ENCODE assay signal across 24 cellular contexts in the genomic region with DNA sequence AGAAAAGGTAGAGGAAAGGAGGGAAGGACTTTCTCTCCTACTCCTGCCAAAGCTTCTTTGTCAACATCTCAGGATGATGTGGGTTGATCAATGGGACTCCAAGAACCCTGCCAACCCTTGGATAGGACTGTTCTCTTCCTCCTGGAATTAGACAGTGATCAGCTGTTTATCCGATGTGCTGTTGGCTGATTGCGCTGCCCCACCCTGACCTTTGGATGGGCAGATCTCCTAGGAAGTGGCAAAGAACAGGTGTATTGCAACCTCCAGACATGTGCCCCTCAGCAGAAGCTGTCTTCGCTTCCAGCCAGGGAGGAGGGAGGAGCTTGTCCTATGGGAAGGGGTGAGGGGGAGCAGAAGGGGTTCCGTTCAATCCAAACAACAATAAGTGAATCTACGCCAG. TPM values are rescaled to one million over a fixed set of nuclear protein-coding genes. Genes with fewer than 3 reads are reported as not detected.
"Had no signal": no experiment of that assay in that cellular context is flagged by ENCODE, and none has a peak within 500 bp of the region (broad histone marks: within the 10 kb centered on the region; RNA-seq: fewer than 3 reads in every experiment).

No MANE protein-coding gene starts in this region.

- DNase-seq: effector memory CD8-positive, alpha-beta T cell; gastrocnemius medialis; glutamatergic neuron; islet precursor cell; left ventricle myocardium superior; mesenchymal stem cell; naive thymus-derived CD8-positive, alpha-beta T cell; psoas muscle; retina; right lobe of liver; stimulated activated naive CD4-positive, alpha-beta T cell; upper lobe of right lung had no signal

- H3K4me3 Mint-ChIP-seq: effector memory CD8-positive, alpha-beta T cell; naive thymus-derived CD8-positive, alpha-beta T cell had no signal

- H3K9me3 ChIP-seq: esophagus muscularis mucosa, gastrocnemius medialis, neutrophil, psoas muscle, right lobe of liver, suprapubic skin, tibial artery, upper lobe of right lung had no signal

- H3K36me3 ChIP-seq: esophagus muscularis mucosa, gastrocnemius medialis, neutrophil, right lobe of liver, suprapubic skin, tibial artery, upper lobe of right lung had no signal

- H3K27ac ChIP-seq: epithelial cell of prostate, esophagus muscularis mucosa, gastrocnemius medialis, neutrophil, psoas muscle, right lobe of liver, suprapubic skin, tibial artery, upper lobe of right lung had no signal

- H3K4me1 Mint-ChIP-seq: naive thymus-derived CD8-positive, alpha-beta T cell had no signal

- H3K9me3 Mint-ChIP-seq: effector memory CD8-positive, alpha-beta T cell had no signal

- H3K27ac Mint-ChIP-seq: effector memory CD8-positive, alpha-beta T cell; naive thymus-derived CD8-positive, alpha-beta T cell had no signal

- ATAC-seq: effector memory CD8-positive, alpha-beta T cell; gastrocnemius medialis; left ventricle myocardium superior; naive thymus-derived CD8-positive, alpha-beta T cell; psoas muscle; right lobe of liver; upper lobe of right lung had no signal

- H3K4me1 ChIP-seq: esophagus muscularis mucosa, gastrocnemius medialis, psoas muscle, right lobe of liver, suprapubic skin, tibial artery, upper lobe of right lung had no signal

- H3K27me3 ChIP-seq: esophagus muscularis mucosa, gastrocnemius medialis, neutrophil, right lobe of liver, suprapubic skin, tibial artery, upper lobe of right lung had no signal

- H3K4me3 ChIP-seq: esophagus muscularis mucosa, gastrocnemius medialis, lung, psoas muscle, right lobe of liver, suprapubic skin, tibial artery, upper lobe of right lung had no signal

RNA-seq across cellular contexts. Expression of a gene that starts 30.5 kb away (rescaled TPM):
- total RNA-seq: cardiac septum, cerebellum, esophagus muscularis mucosa, fibroblast of villous mesenchyme, left ventricle myocardium superior, osteoblast, skeletal muscle tissue, upper lobe of right lung had no signal
- polyA plus RNA-seq: naive thymus-derived CD8-positive, alpha-beta T cell; neural cell had no signal
